25 cellular contexts compared by ENCODE assay signal in the genomic region with DNA sequence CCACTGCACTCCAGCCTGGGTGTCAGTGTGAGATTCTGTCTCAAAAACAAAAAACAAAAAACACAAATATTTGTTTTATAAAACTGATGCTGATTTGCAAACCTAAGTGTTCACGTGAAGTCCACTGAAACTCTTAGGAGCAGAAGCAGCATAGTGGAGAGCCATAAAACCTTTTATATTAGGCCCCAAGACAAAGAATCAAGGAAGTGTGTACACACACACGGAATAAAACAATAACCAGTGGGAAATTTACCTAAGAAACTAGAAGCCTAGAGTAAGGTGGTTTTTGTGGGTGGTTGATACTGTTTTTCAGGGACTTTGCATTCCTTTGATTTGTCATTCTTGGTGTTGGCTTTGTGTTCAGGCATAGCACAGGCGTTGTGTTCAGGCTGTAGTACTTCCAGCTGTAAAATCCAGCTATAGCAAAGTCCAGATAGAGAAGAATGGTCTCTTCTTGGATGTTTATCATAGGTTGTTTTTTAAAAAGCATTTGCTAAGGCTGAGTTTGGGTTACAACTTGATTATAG.
"Had no signal": no experiment of that assay in that cellular context is flagged by ENCODE, and none has a peak within 500 bp of the region (broad histone marks: within the 10 kb centered on the region; RNA-seq: fewer than 3 reads in every experiment).

No MANE protein-coding gene starts in this region.

- H3K27me3 ChIP-seq: body of pancreas, breast epithelium had no signal

- DNase-seq: activated CD4-positive, alpha-beta T cell treated with anti-CD3 and anti-CD28 coated beads, Interleukin-2, amount 10 ng/mL, durations not matched to agents 24 days and 14 days; activated CD4-positive, alpha-beta T cell treated with anti-CD3 and anti-CD28 coated beads, Interleukin-2, amount 50 U/mL, for 4 hours; activated CD8-positive, alpha-beta T cell treated with anti-CD3 and anti-CD28 coated beads for 36 hours; activated gamma-delta T cell treated with Interleukin-2 at 50 U/mL for 16 hours; activated naive CD4-positive, alpha-beta T cell treated with anti-CD3 and anti-CD28 coated beads for 36 hours; activated naive CD8-positive, alpha-beta T cell treated with anti-CD3 and anti-CD28 coated beads for 36 hours; activated T-cell treated with anti-CD3 and anti-CD28 coated beads, Interleukin-2, amount 50 U/mL, for 4 hours; amniotic stem cell; aorta; body of pancreas; NCI-H1092 treated with DMSO at 0.1 percent for 48 hours; NCI-H1417; NCI-H187 treated with DMSO at 0.1 percent for 48 hours; NCI-H2081 treated with DMSO at 0.1 percent for 48 hours; NCI-H226; NCI-H524 treated with DMSO at 0.1 percent for 48 hours; PC-9; SIG-M5; T-helper 1 cell; T-helper 2 cell; T-helper 9 cell had no signal

- H3K4me2 ChIP-seq: KMS-11, PC-9 had no signal

- H3K27ac Mint-ChIP-seq: activated CD4-positive, alpha-beta T cell treated with anti-CD3 and anti-CD28 coated beads, Interleukin-2, amount 10 ng/mL, durations not matched to agents 24 days and 14 days; activated CD8-positive, alpha-beta T cell treated with anti-CD3 and anti-CD28 coated beads for 36 hours; activated naive CD4-positive, alpha-beta T cell treated with anti-CD3 and anti-CD28 coated beads for 36 hours; activated naive CD8-positive, alpha-beta T cell treated with anti-CD3 and anti-CD28 coated beads for 36 hours; activated T-helper 1 cell treated with anti-CD3 and anti-CD28 coated beads, Interleukin-12 subunit alpha, Interleukin-12 subunit beta, Interleukin-2, Interleukin-4 antibody, amounts not matched to agents 30 ng/mL and 10 ng/mL and 1 ng/mL, durations not matched to agents 14 hours and 24 hours and 36 hours had no signal

- H3K27me3 Mint-ChIP-seq: activated CD4-positive, alpha-beta T cell treated with anti-CD3 and anti-CD28 coated beads, Interleukin-2, amount 10 ng/mL, durations not matched to agents 24 days and 14 days; activated CD8-positive, alpha-beta T cell treated with anti-CD3 and anti-CD28 coated beads for 36 hours; activated naive CD8-positive, alpha-beta T cell treated with anti-CD3 and anti-CD28 coated beads for 36 hours had no signal

- H2AFZ ChIP-seq: PC-9 had no signal

- H3K9me3 Mint-ChIP-seq: activated CD4-positive, alpha-beta T cell treated with anti-CD3 and anti-CD28 coated beads, Interleukin-2, amount 10 ng/mL, durations not matched to agents 24 days and 14 days; activated CD8-positive, alpha-beta T cell treated with anti-CD3 and anti-CD28 coated beads for 36 hours; activated naive CD4-positive, alpha-beta T cell treated with anti-CD3 and anti-CD28 coated beads for 36 hours; activated naive CD8-positive, alpha-beta T cell treated with anti-CD3 and anti-CD28 coated beads for 36 hours; activated T-cell treated with anti-CD3 and anti-CD28 coated beads, Interleukin-2, amount 50 U/mL, for 4 hours; activated T-helper 1 cell treated with anti-CD3 and anti-CD28 coated beads, Interleukin-12 subunit alpha, Interleukin-12 subunit beta, Interleukin-2, Interleukin-4 antibody, amounts not matched to agents 30 ng/mL and 10 ng/mL and 1 ng/mL, durations not matched to agents 14 hours and 24 hours and 36 hours had no signal

- H3K27ac ChIP-seq: body of pancreas, breast epithelium, KMS-11, PC-9, RWPE1 had no signal

- H3K36me3 ChIP-seq: breast epithelium had no signal

- H3K9me3 ChIP-seq: body of pancreas, breast epithelium had no signal

- H3K4me3 ChIP-seq: body of pancreas, breast epithelium, PC-9 had no signal

- H3K4me1 Mint-ChIP-seq: activated CD4-positive, alpha-beta T cell treated with anti-CD3 and anti-CD28 coated beads, Interleukin-2, amount 10 ng/mL, durations not matched to agents 24 days and 14 days; activated naive CD8-positive, alpha-beta T cell treated with anti-CD3 and anti-CD28 coated beads for 36 hours had no signal

- H3K4me3 Mint-ChIP-seq: activated CD4-positive, alpha-beta T cell treated with anti-CD3 and anti-CD28 coated beads, Interleukin-2, amount 10 ng/mL, durations not matched to agents 24 days and 14 days; activated CD8-positive, alpha-beta T cell treated with anti-CD3 and anti-CD28 coated beads for 36 hours; activated naive CD4-positive, alpha-beta T cell treated with anti-CD3 and anti-CD28 coated beads for 36 hours; activated naive CD8-positive, alpha-beta T cell treated with anti-CD3 and anti-CD28 coated beads for 36 hours; activated T-cell treated with anti-CD3 and anti-CD28 coated beads, Interleukin-2, amount 50 U/mL, for 4 hours; activated T-helper 1 cell treated with anti-CD3 and anti-CD28 coated beads, Interleukin-12 subunit alpha, Interleukin-12 subunit beta, Interleukin-2, Interleukin-4 antibody, amounts not matched to agents 30 ng/mL and 10 ng/mL and 1 ng/mL, durations not matched to agents 14 hours and 24 hours and 36 hours had no signal

- H3K4me1 ChIP-seq: body of pancreas, breast epithelium had no signal
